Comparison of ENCODE assay signal across 8 cellular contexts in genomic region chr1:1307261-1307907, GRCh38. TPM values are rescaled to one million over a fixed set of nuclear protein-coding genes. Genes with fewer than 3 reads are reported as not detected.
DNase-seq lines count a peak whose midpoint lies in the region; FAIRE-seq and TF ChIP-seq lines count a peak whose summit lies in the region.

No MANE protein-coding gene starts in this region.

- peak; percentile 47 for DNase-seq in SJCRH30
- DNase-seq in esophagus squamous epithelium (lab: John Stamatoyannopoulos, UW): no peak
- no peak for DNase-seq in mucosa of gallbladder (ENCODE audit: low spot score)
- no peak for DNase-seq in D721Med (ENCODE audit: insufficient read length, low spot score)
- no peak for DNase-seq in NCI-H1694 treated with DMSO at 0.1 percent for 48 hours (lab: John Stamatoyannopoulos, UW)

- H3K9me3 ChIP-seq in HEK293 (ENCODE audit: control insufficient read depth, insufficient read depth, low read depth, low read length) (no peaks in the 10 kb centered on the region), SJCRH30 (replicated peaks) (no peaks in the 10 kb centered on the region), esophagus squamous epithelium (no peaks in the 10 kb centered on the region), neutrophil (no peaks in the 10 kb centered on the region)

- no peak for FAIRE-seq in D721Med (lab: Jason Lieb, UNC)

- TF ChIP-seq POLR2A in esophagus squamous epithelium (IDR thresholded peaks at IDR 0.05): no peak

- intact Hi-C loops in esophagus squamous epithelium (cut with DNase I): no loop called here

- 0 to 5% methylated on average over 1 to 4 of the region's 79 CpGs for WGBS in esophagus squamous epithelium, 2 donors

- H3K4me1 ChIP-seq in HEK293 (ENCODE audit: control insufficient read depth, insufficient read depth, low read length) (peaks cover 20% of the 10 kb centered on the region), SJCRH30 (peaks cover 24% of the 10 kb centered on the region), esophagus squamous epithelium (peaks cover 61 to 85% (median 71%) of the 10 kb centered on the region in 3 donors), neutrophil (ENCODE audit: control insufficient read depth in 1 of 2, insufficient read depth in 1 of 2, low read depth in 1 of 2, low read length in 1 of 2) (peaks cover 37 to 43% of the 10 kb centered on the region in 2 experiments)

- no peaks in the 10 kb centered on the region for H3K27me3 ChIP-seq in SJCRH30
- H3K27me3 ChIP-seq in esophagus squamous epithelium: no peaks in the 10 kb centered on the region
- H3K27me3 ChIP-seq in neutrophil: peaks cover 4% of the 10 kb centered on the region

- H3K4me3 ChIP-seq in GM12875 (ENCODE audit: low read depth, low read length) (peak overlapping the region; percentile 83), HEK293 (ENCODE audit: low read depth, low read length) (peak overlapping the region; percentile 63), SJCRH30 (peak overlapping the region; percentile 79), esophagus squamous epithelium (peak overlapping the region; percentile 70 to 76 (median 74)), neutrophil (ENCODE audit: low read depth in 1 of 2, low read length in 1 of 2) (peak overlapping the region; percentile 82 to 98)

- TF ChIP-seq CTCF in GM12875 (IDR thresholded peaks at IDR 0.05; ENCODE audit: borderline replicate concordance, insufficient read depth, low read depth, low read length): no peak
- TF ChIP-seq CTCF in HEK293 (tag by site-specific recombination; IDR thresholded peaks at IDR 0.05): no peak
- no peak for TF ChIP-seq CTCF in esophagus squamous epithelium (IDR thresholded peaks at IDR 0.05)
- no peak for TF ChIP-seq CTCF in neutrophil (IDR thresholded peaks at IDR 0.05)
- TF ChIP-seq CTCF in D721Med (IDR thresholded peaks at IDR 0.05; ENCODE audit: insufficient read depth, missing control alignments): no peak

- H3K27ac ChIP-seq in HEK293 (ENCODE audit: extremely low read depth, low read depth, low read length) (peak overlapping the region; percentile 75; the same call in 1 of the 2 replicates), SJCRH30 (no peak overlapping the region; the same call in 1 of the 2 replicates), esophagus squamous epithelium (peak overlapping the region; percentile 95 to 99 (median 98)), neutrophil (peak overlapping the region; percentile 99)

- POLR2A ChIA-PET in HEK293 (lab: Yijun Ruan, JAX): interaction anchor here (1.3 kb wide), 1 partner anchor 11 kb away, joined by 4 read pairs; no protein-coding TSS in a partner anchor

- H3K36me3 ChIP-seq in HEK293 (ENCODE audit: control insufficient read depth in 2 of 2, insufficient read depth in 1 of 2, low read length in 2 of 2) (peaks cover 0 to 39% of the 10 kb centered on the region in 2 experiments; a peak in 1 of 3 replicates), SJCRH30 (peaks cover 21% of the 10 kb centered on the region), esophagus squamous epithelium (peaks cover 4 to 24% (median 11%) of the 10 kb centered on the region in 3 donors), neutrophil (peaks cover 26% of the 10 kb centered on the region)

- CTCF ChIA-PET in HEK293 (lab: Yijun Ruan, JAX): no interaction called here

TF ChIP-seq in HEK293, 187 proteins besides CTCF, POLR2A, EP300 and RAD21 (continues in another document):
- TF ChIP-seq TSHZ1 (tag by site-specific recombination; IDR thresholded peaks at IDR 0.05; ENCODE audit: borderline replicate concordance) (no peak), KLF8 (tag by site-specific recombination; IDR thresholded peaks at IDR 0.05) (peak; percentile 45; the same call in 1 of the 2 replicates), ZBTB7A (tag by site-specific recombination; IDR thresholded peaks at IDR 0.05; ENCODE audit: low read depth) (0 out of 2 replicates have a peak, but pooled peaks have one; percentile 17), ZEB2 (tag by site-specific recombination; IDR thresholded peaks at IDR 0.05) (no peak; the same call in 1 of the 2 replicates), BCL11B (tag by site-specific recombination; IDR thresholded peaks at IDR 0.05; ENCODE audit: low read depth) (peak; percentile 93), ZNF404 (tag by site-specific recombination; IDR thresholded peaks at IDR 0.05) (no peak), SP3 (tag by site-specific recombination; IDR thresholded peaks at IDR 0.05) (peak; percentile 54), KLF10 (tag by site-specific recombination; IDR thresholded peaks at IDR 0.05) (no peak), ZNF830 (tag by site-specific recombination; IDR thresholded peaks at IDR 0.05; ENCODE audit: low read depth) (no peak), ZNF394 (tag by site-specific recombination; IDR thresholded peaks at IDR 0.05; ENCODE audit: borderline replicate concordance) (no peak), KLF7 (tag by site-specific recombination; IDR thresholded peaks at IDR 0.05; ENCODE audit: borderline replicate concordance) (peak; percentile 43; the same call in 1 of the 2 replicates), ZNF510 (tag by site-specific recombination; IDR thresholded peaks at IDR 0.05; ENCODE audit: insufficient replicate concordance) (no peak), ZNF169 (tag by site-specific recombination; IDR thresholded peaks at IDR 0.05) (no peak), ZNF148 (tag by site-specific recombination; IDR thresholded peaks at IDR 0.05; ENCODE audit: borderline replicate concordance) (no peak), TRIM28 (IDR thresholded peaks at IDR 0.05; ENCODE audit: borderline replicate concordance, low read length) (no peak), ZBTB8A (tag by site-specific recombination; IDR thresholded peaks at IDR 0.05) (peak; percentile 19; the same call in 1 of the 2 replicates), ZNF623 (tag by site-specific recombination; IDR thresholded peaks at IDR 0.05) (no peak), YY1 (tag by site-specific recombination; IDR thresholded peaks at IDR 0.05) (0 out of 2 replicates have a peak, but pooled peaks have one; percentile 15), ZNF221 (tag by site-specific recombination; IDR thresholded peaks at IDR 0.05; ENCODE audit: borderline replicate concordance) (no peak)

RNA-seq across cellular contexts. Expression of gene ACAP3, which starts 0.3 kb away (rescaled TPM):
- 18.7 and 27.4 TPM in 2 replicates for total RNA-seq in SJCRH30 (2014; rRNA removed; shearing (Covaris generic))
- total RNA-seq in esophagus squamous epithelium (10 to 100 TPM; 36.4 to 66.7 (median 56.9) TPM), mucosa of gallbladder (86.6 TPM)

RNA-seq across cellular contexts. Expression of gene PUSL1, which starts 1.0 kb away (rescaled TPM):
- total RNA-seq in SJCRH30 (2014; rRNA removed; shearing (Covaris generic)): 23.9 and 25.3 TPM in 2 replicates
- total RNA-seq in esophagus squamous epithelium: 10 to 100 TPM; 20.0 to 52.5 (median 33.2) TPM
- total RNA-seq in mucosa of gallbladder: 19.0 TPM

RNA-seq across cellular contexts. Expression of gene INTS11, which starts 17.1 kb away (rescaled TPM):
- total RNA-seq in SJCRH30 (2014; rRNA removed; shearing (Covaris generic)): 66.0 and 78.7 TPM in 2 replicates
- total RNA-seq in esophagus squamous epithelium (10 to 100 TPM; 61.5 to 82.0 (median 63.6) TPM), mucosa of gallbladder (121 TPM)

RNA-seq across cellular contexts. Expression of gene CPTP, which starts 17.2 kb away (rescaled TPM):
- total RNA-seq in SJCRH30 (2014; rRNA removed; shearing (Covaris generic)): 22.1 and 22.3 TPM in 2 replicates
- total RNA-seq in esophagus squamous epithelium (10 to 100 TPM; 27.7 to 75.2 (median 33.4) TPM), mucosa of gallbladder (36.1 TPM)

RNA-seq across cellular contexts. Expression of gene TAS1R3, which starts 23.7 kb away (rescaled TPM):
- 0.15 and 0.47 TPM in 2 replicates for total RNA-seq in SJCRH30 (2014; rRNA removed; shearing (Covaris generic))
- total RNA-seq in esophagus squamous epithelium: under 1 TPM; 0.13 to 0.57 (median 0.30) TPM
- 0.40 TPM for total RNA-seq in mucosa of gallbladder

Comparison
In these comparisons a context has a peak if more than half of its experiments do, and no peak if none do; other contexts are left out.
1. DNase-seq: peak in SJCRH30 (2 of 2); none in esophagus squamous epithelium (single experiment), mucosa of gallbladder (single experiment), D721Med (single experiment) and NCI-H1694 treated with DMSO at 0.1 percent for 48 hours (single experiment).
2. Peak in every context shown above with its lines, with median percentiles within 50 percentile points of each other: H3K4me3 ChIP-seq.